Comparison of ENCODE assay signal across 1 cellular context in genomic region chr1:161530158-161530557, GRCh38.
TF ChIP-seq lines count a peak whose summit lies in the region.

No MANE protein-coding gene starts in this region.

TF ChIP-seq in H1, 55 proteins besides CTCF, POLR2A, EP300 and RAD21:
- peak; percentile 46; the same call in 1 of the 2 replicates for TF ChIP-seq MAFK (IDR thresholded peaks at IDR 0.05; ENCODE audit: low read depth, low read length)
- peak; percentile 97 for TF ChIP-seq TBP (IDR thresholded peaks at IDR 0.05; ENCODE audit: low read depth, low read length)
- peak; percentile 29; the same call in 1 of the 2 replicates for TF ChIP-seq TEAD4 (IDR thresholded peaks at IDR 0.05; ENCODE audit: low read depth, low read length)
TF ChIP-seq in H1: peak in this region for 3; not testable (repeated sequence) for 52.
